8 cellular contexts compared by ENCODE assay signal in genomic region chr3:25664066-25664809, GRCh38. TPM values are rescaled to one million over a fixed set of nuclear protein-coding genes. Genes with fewer than 3 reads are reported as not detected.
A peak's percentile ranks its signal among the peaks of the same experiment; 100 is the strongest.
DNase-seq lines count a peak whose midpoint lies in the region; ATAC-seq and TF ChIP-seq lines count a peak whose summit lies in the region.

No MANE protein-coding gene starts in this region.

- 0% methylated on average over 10 of the region's 106 CpGs for WGBS in esophagus muscularis mucosa

- RAD21 ChIA-PET in HCT116 (lab: Charles Lee; ENCODE audit: low non-redundant PET in 1 of 2, low total read pairs in 2 of 2, uncharacterized antibody in 2 of 2, unreplicated experiment in 2 of 2): no interaction called here

- no peaks in the 10 kb centered on the region for H4K20me1 ChIP-seq in HCT116 (ENCODE audit: insufficient read depth)

- H3K4me3 Mint-ChIP-seq in naive B cell: peak overlapping the region; percentile 94 to 100 (median 99)
- H3K4me3 Mint-ChIP-seq in stimulated activated memory B cell treated with anti-CD40 and anti-IgM and Interleukin-4, amounts not matched to agents 10 μg/mL and 1 μg/mL and 100 μg/mL, for 72 hours: peak overlapping the region; percentile 95

- no peaks in the 10 kb centered on the region for H3K27me3 ChIP-seq in HCT116 (ENCODE audit: insufficient read depth, low read length)
- H3K27me3 ChIP-seq in esophagus muscularis mucosa: no peaks in the 10 kb centered on the region

- H3K9ac ChIP-seq in HCT116 (ENCODE audit: low read length): peak overlapping the region; percentile 81

- H3K4me1 ChIP-seq in HCT116 (ENCODE audit: control insufficient read depth in 1 of 2, insufficient read depth in 2 of 2, low read length in 2 of 2) (peaks cover 8 to 17% of the 10 kb centered on the region in 2 experiments; a peak in 3 of 4 replicates), esophagus muscularis mucosa (peaks cover 26 to 48% (median 45%) of the 10 kb centered on the region in 4 donors)

- DNase-seq in HCT116 (ENCODE audit: low read depth, low spot score): peak; percentile 3
- DNase-seq in NCI-H226: peak; percentile 20
- DNase-seq in activated T-cell treated with anti-CD3 and anti-CD28 coated beads, Interleukin-2, amount 50 U/mL, for 48 hours: peak; percentile 78 to 82
- no peak for DNase-seq in esophagus muscularis mucosa (ENCODE audit: extremely low spot score)
- DNase-seq in naive B cell: peak; percentile 68
- DNase-seq in NCI-H2196 (lab: John Stamatoyannopoulos, UW; ENCODE audit: unreplicated experiment): no peak

- H3K9me2 ChIP-seq in HCT116 (ENCODE audit: insufficient read depth): no peaks in the 10 kb centered on the region

- no peaks in the 10 kb centered on the region for H3K36me3 ChIP-seq in HCT116 (ENCODE audit: control insufficient read depth in 1 of 2, insufficient read depth in 2 of 2, low read length in 2 of 2)
- H3K36me3 ChIP-seq in esophagus muscularis mucosa: no peaks in the 10 kb centered on the region

- ATAC-seq in HCT116 (peak; percentile 59), naive B cell (ENCODE audit: low read depth in 2 of 2) (peak; percentile 20 to 22)
- ATAC-seq in stimulated activated memory B cell treated with anti-CD40 and anti-IgM and Interleukin-4, amounts not matched to agents 10 μg/mL and 1 μg/mL and 100 μg/mL, for 72 hours: peak; percentile 63

- H3K4me1 Mint-ChIP-seq in naive B cell: peaks cover 53 to 61% (median 53%) of the 10 kb centered on the region in 3 donors
- peaks cover 52% of the 10 kb centered on the region for H3K4me1 Mint-ChIP-seq in stimulated activated memory B cell treated with anti-CD40 and anti-IgM and Interleukin-4, amounts not matched to agents 10 μg/mL and 1 μg/mL and 100 μg/mL, for 72 hours

- H3K27me3 Mint-ChIP-seq in naive B cell: no peaks in the 10 kb centered on the region
- no peaks in the 10 kb centered on the region for H3K27me3 Mint-ChIP-seq in stimulated activated memory B cell treated with anti-CD40 and anti-IgM and Interleukin-4, amounts not matched to agents 10 μg/mL and 1 μg/mL and 100 μg/mL, for 72 hours

- peak overlapping the region; percentile 99 to 100 (median 100) for H3K27ac Mint-ChIP-seq in naive B cell
- H3K27ac Mint-ChIP-seq in stimulated activated memory B cell treated with anti-CD40 and anti-IgM and Interleukin-4, amounts not matched to agents 10 μg/mL and 1 μg/mL and 100 μg/mL, for 72 hours: peak overlapping the region; percentile 97

- TF ChIP-seq EP300 in esophagus muscularis mucosa (IDR thresholded peaks at IDR 0.05): no peak

- no peak for TF ChIP-seq RAD21 in HCT116 (IDR thresholded peaks at IDR 0.05; ENCODE audit: low read depth)

- H3K79me2 ChIP-seq in HCT116 (ENCODE audit: insufficient read depth, low read length): peaks cover 46% of the 10 kb centered on the region

- H3K4me3 ChIP-seq in HCT116 (replicated peaks in 1 of 2; ENCODE audit: low read depth in 1 of 2, low read length in 2 of 2) (peak overlapping the region; percentile 57 to 75), esophagus muscularis mucosa (peak overlapping the region; percentile 68 to 90 (median 80))

- peak overlapping the region; percentile 96 for H3K4me2 ChIP-seq in HCT116 (ENCODE audit: low read length)

- TF ChIP-seq CTCF in HCT116 (IDR thresholded peaks at IDR 0.05 in 2 of 3, conservative IDR thresholded peaks at IDR 0.05 in 1 of 3; ENCODE audit: borderline replicate concordance in 1 of 3, insufficient read depth in 1 of 3, low read depth in 2 of 3, low read length in 2 of 3) (no peak), esophagus muscularis mucosa (IDR thresholded peaks at IDR 0.05) (no peak)

- peaks cover 0 to 7% of the 10 kb centered on the region in 2 donors for H3K36me3 Mint-ChIP-seq in naive B cell
- no peaks in the 10 kb centered on the region for H3K36me3 Mint-ChIP-seq in stimulated activated memory B cell treated with anti-CD40 and anti-IgM and Interleukin-4, amounts not matched to agents 10 μg/mL and 1 μg/mL and 100 μg/mL, for 72 hours

- POLR2A ChIA-PET in HCT116 (lab: Charles Lee): no interaction called here

- TF ChIP-seq POLR2A in GM15510 (IDR thresholded peaks at IDR 0.05; ENCODE audit: borderline replicate concordance, extremely low read depth, insufficient read length) (peak; percentile 38), HCT116 (IDR thresholded peaks at IDR 0.05; ENCODE audit: borderline replicate concordance, extremely low read depth, insufficient read depth, insufficient read length) (no peak), esophagus muscularis mucosa (IDR thresholded peaks at IDR 0.05; ENCODE audit: low read depth) (no peak)

- H3K27ac ChIP-seq in HCT116 (ENCODE audit: low read depth, low read length) (peak overlapping the region; percentile 92), esophagus muscularis mucosa (replicated peaks in 1 of 4) (peak overlapping the region; percentile 96 to 99 (median 98))

- intact Hi-C loops in HCT116 (cut with micrococcal nuclease) (loop anchor here (2.0 kb wide), 1 partner anchor 125 kb away; no protein-coding TSS in a partner anchor), esophagus muscularis mucosa (cut with DNase I) (loop anchor here (2.0 kb wide), 1 partner anchor 119 kb away; the partner anchor contains the start of gene NGLY1)

- H2AFZ ChIP-seq in HCT116 (ENCODE audit: low read depth, low read length, poor library complexity, severe bottlenecking): no peak overlapping the region

- CTCF ChIA-PET in HCT116 (lab: Charles Lee): no interaction called here

- no peaks in the 10 kb centered on the region for H3K9me3 Mint-ChIP-seq in naive B cell
- no peaks in the 10 kb centered on the region for H3K9me3 Mint-ChIP-seq in stimulated activated memory B cell treated with anti-CD40 and anti-IgM and Interleukin-4, amounts not matched to agents 10 μg/mL and 1 μg/mL and 100 μg/mL, for 72 hours

- BruUV-seq in HCT116 (replicated peaks; lab: Mats Ljungman, UMichigan): no TSS peak

- H3K9me3 ChIP-seq in HCT116 (ENCODE audit: control insufficient read depth in 1 of 2, insufficient read depth in 1 of 2, low read depth in 1 of 2, low read length in 2 of 2): no peaks in the 10 kb centered on the region
- no peaks in the 10 kb centered on the region for H3K9me3 ChIP-seq in esophagus muscularis mucosa

TF ChIP-seq in HCT116, 20 proteins besides CTCF, POLR2A, EP300 and RAD21:
- TF ChIP-seq EGR1 (IDR thresholded peaks at IDR 0.05; ENCODE audit: low read depth): peak; percentile 86
- TF ChIP-seq POLR2AphosphoS5 (IDR thresholded peaks at IDR 0.05; ENCODE audit: low read depth, low read length): no peak; the same call in 1 of the 2 replicates
- TF ChIP-seq ZFX (IDR thresholded peaks at IDR 0.05): peak; percentile 100
- TF ChIP-seq EZH2 (IDR thresholded peaks at IDR 0.05): no peak
- no peak for TF ChIP-seq TCF7L2 (IDR thresholded peaks at IDR 0.05; ENCODE audit: borderline replicate concordance, extremely low read depth, insufficient read depth, insufficient read length)

RNA-seq across cellular contexts. Expression of gene TOP2B, which starts 0.5 kb away (rescaled TPM):
- total RNA-seq in HCT116 (2021; ENCODE audit: unreplicated experiment) (101 TPM), esophagus muscularis mucosa (100 to 1,000 TPM in 3 of 4 donors, 10 to 100 TPM in 1; 87.1 to 115 (median 107) TPM)
- 22.6 and 32.1 TPM in 2 replicates for polyA plus RNA-seq in HCT116 (2012)
- polyA plus RNA-seq in naive B cell (ENCODE audit: low read depth in 6 of 6): 10 to 100 TPM; 44.4 to 95.7 (median 66.8) TPM

Comparison
In these comparisons a context has a peak if more than half of its experiments do, and no peak if none do; other contexts are left out.
1. DNase-seq: peak in HCT116 (single experiment), NCI-H226 (single experiment), activated T-cell treated with anti-CD3 and anti-CD28 coated beads, Interleukin-2, amount 50 U/mL, for 48 hours (2 of 2) and naive B cell (single experiment); none in esophagus muscularis mucosa (single experiment) and NCI-H2196 (single experiment).
2. Peak in every context shown above with its lines, with median percentiles within 50 percentile points of each other: ATAC-seq.